12 cellular contexts compared by ENCODE assay signal in genomic region chr14:74840603-74841030, GRCh38. TPM values are rescaled to one million over a fixed set of nuclear protein-coding genes. Genes with fewer than 3 reads are reported as not detected.
DNase-seq lines count a peak whose midpoint lies in the region; ATAC-seq lines count a peak whose summit lies in the region.
"Had no signal": no experiment of that assay in that cellular context is flagged by ENCODE, and none has a peak within 500 bp of the region (broad histone marks: within the 10 kb centered on the region; RNA-seq: fewer than 3 reads in every experiment).

No MANE protein-coding gene starts in this region.

- POLR2A ChIA-PET in naive thymus-derived CD8-positive, alpha-beta T cell (lab: Charles Lee) = interaction anchor here (1.0 to 1.2 kb wide), 3 partner anchors 11 to 39 kb away, joined by 3 read pairs; no protein-coding TSS in a partner anchor

- H3K4me1 Mint-ChIP-seq in naive thymus-derived CD8-positive, alpha-beta T cell = peaks cover 22 to 75% (median 72%) of the 10 kb centered on the region in 4 donors
- H3K4me1 Mint-ChIP-seq: neural crest cell had no signal

- ATAC-seq in GM18868 (IDR thresholded peaks at IDR 0.05; ENCODE audit: unreplicated experiment) (peak; percentile 55), GM21576 (IDR thresholded peaks at IDR 0.05; ENCODE audit: unreplicated experiment) (peak; percentile 38), HG03521 (IDR thresholded peaks at IDR 0.05; ENCODE audit: unreplicated experiment) (peak; percentile 37), GM21423 (IDR thresholded peaks at IDR 0.05; ENCODE audit: unreplicated experiment) (no peak), HG03108 (IDR thresholded peaks at IDR 0.05; ENCODE audit: unreplicated experiment) (no peak)
- ATAC-seq in naive thymus-derived CD8-positive, alpha-beta T cell = no peak

- no peak for DNase-seq in naive thymus-derived CD8-positive, alpha-beta T cell
- DNase-seq in NCI-H2107 (lab: John Stamatoyannopoulos, UW) = no peak
- DNase-seq: activated CD4-positive, alpha-beta T cell treated with anti-CD3 and anti-CD28 coated beads, Interleukin-2, amount 50 U/mL, for 48 hours; NCI-H2227 treated with DMSO at 0.1 percent for 48 hours; stomach had no signal

- H3K36me3 Mint-ChIP-seq in naive thymus-derived CD8-positive, alpha-beta T cell = peaks cover 0 to 13% (median 4%) of the 10 kb centered on the region in 3 donors

- peak overlapping the region; percentile 31 to 99 (median 90) for H3K27ac Mint-ChIP-seq in naive thymus-derived CD8-positive, alpha-beta T cell

- no peak overlapping the region for H3K4me3 Mint-ChIP-seq in naive thymus-derived CD8-positive, alpha-beta T cell
- H3K4me3 Mint-ChIP-seq: neural crest cell had no signal

- no peaks in the 10 kb centered on the region for H3K9me3 Mint-ChIP-seq in naive thymus-derived CD8-positive, alpha-beta T cell
- H3K9me3 Mint-ChIP-seq: neural crest cell had no signal

- no peaks in the 10 kb centered on the region for H3K27me3 Mint-ChIP-seq in naive thymus-derived CD8-positive, alpha-beta T cell

RNA-seq across cellular contexts. Expression of gene PROX2, which starts 35.3 kb away (rescaled TPM):
- total RNA-seq in naive thymus-derived CD8-positive, alpha-beta T cell = under 1 TPM; 0.52 to 0.75 TPM
- under 1 TPM; 0.12 to 0.50 (median 0.22) TPM for polyA plus RNA-seq in naive thymus-derived CD8-positive, alpha-beta T cell
- total RNA-seq: bronchial epithelial cell, neural crest cell, stomach had no signal
- polyA plus RNA-seq: stomach had no signal

RNA-seq across cellular contexts. Expression of gene DLST, which starts 41.1 kb away (rescaled TPM):
- 100 to 1,000 TPM; 118 to 120 TPM for total RNA-seq in naive thymus-derived CD8-positive, alpha-beta T cell
- 1 to 10 TPM; 8.8 to 9.3 (median 8.9) TPM for polyA plus RNA-seq in naive thymus-derived CD8-positive, alpha-beta T cell

Comparison
In these comparisons a context has a peak if more than half of its experiments do, and no peak if none do; other contexts are left out.
1. ATAC-seq: peak in GM18868 (single experiment), GM21576 (single experiment) and HG03521 (single experiment); none in naive thymus-derived CD8-positive, alpha-beta T cell (0 of 2), GM21423 (single experiment) and HG03108 (single experiment).